Comparison of ENCODE assay signal across 25 cellular contexts in genomic region chr19:30441011-30441410, GRCh38.
"Had no signal": no experiment of that assay in that cellular context is flagged by ENCODE, and none has a peak within 500 bp of the region (broad histone marks: within the 10 kb centered on the region; RNA-seq: fewer than 3 reads in every experiment).

No MANE protein-coding gene starts in this region.

- H3K9me3 Mint-ChIP-seq: central memory CD8-positive, alpha-beta T cell; endodermal cell; natural killer cell treated with Interleukin-12 subunit alpha and Interleukin-12 subunit beta and Interleukin-15 and Interleukin-18, amount 100 ng/mL, for 72 hours had no signal

- H3K9ac ChIP-seq: parathyroid adenoma had no signal

- H3K27ac ChIP-seq: colonic mucosa, heart right ventricle, parathyroid adenoma, prostate gland, skin epidermis, upper lobe of left lung, vagina had no signal

- H3K36me3 Mint-ChIP-seq: immature natural killer cell; natural killer cell treated with Interleukin-12 subunit alpha and Interleukin-12 subunit beta and Interleukin-15 and Interleukin-18, amount 100 ng/mL, for 72 hours had no signal

- DNase-seq: colonic mucosa; dermis blood vessel endothelial cell; endodermal cell; erythroblast; heart right ventricle; hypothalamus; immature natural killer cell; left colon; left ventricle myocardium superior; mesenchymal stem cell; midbrain; stimulated activated CD4-positive, alpha-beta T cell treated with anti-CD3 and anti-CD28 coated beads, Interleukin-12 subunit alpha, Interleukin-12 subunit beta, amount 100 ng/mL, for 4 hours; stimulated activated naive CD4-positive, alpha-beta T cell; upper lobe of left lung had no signal

- H3K4me3 ChIP-seq: colonic mucosa, heart right ventricle, lung, prostate gland, skin epidermis, upper lobe of left lung, vagina had no signal

- FAIRE-seq: endothelial cell of umbilical vein, frontal cortex, keratinocyte had no signal

- H3K36me3 ChIP-seq: colonic mucosa, heart right ventricle, prostate gland, upper lobe of left lung, vagina had no signal

- ATAC-seq: left colon; left ventricle myocardium superior; natural killer cell treated with Interleukin-12 subunit alpha and Interleukin-12 subunit beta and Interleukin-15 and Interleukin-18, amount 100 ng/mL, for 72 hours; sciatic nerve had no signal

- H3K4me3 Mint-ChIP-seq: central memory CD8-positive, alpha-beta T cell; endodermal cell; immature natural killer cell; natural killer cell treated with Interleukin-12 subunit alpha and Interleukin-12 subunit beta and Interleukin-15 and Interleukin-18, amount 100 ng/mL, for 72 hours had no signal

- H3K4me1 ChIP-seq: colonic mucosa, parathyroid adenoma, prostate gland, upper lobe of left lung, vagina had no signal

- H2AFZ ChIP-seq: parathyroid adenoma had no signal

- H3K27me3 ChIP-seq: colonic mucosa, upper lobe of left lung, vagina had no signal

- H3K27ac Mint-ChIP-seq: endodermal cell; immature natural killer cell; natural killer cell treated with Interleukin-12 subunit alpha and Interleukin-12 subunit beta and Interleukin-15 and Interleukin-18, amount 100 ng/mL, for 72 hours had no signal

- H3K4me1 Mint-ChIP-seq: central memory CD8-positive, alpha-beta T cell; endodermal cell; immature natural killer cell had no signal

- H3K79me2 ChIP-seq: parathyroid adenoma had no signal

- H3K9me3 ChIP-seq: colonic mucosa, heart right ventricle, prostate gland, upper lobe of left lung, vagina had no signal
